ENCODE assay signal across 8 cellular contexts in the genomic region with DNA sequence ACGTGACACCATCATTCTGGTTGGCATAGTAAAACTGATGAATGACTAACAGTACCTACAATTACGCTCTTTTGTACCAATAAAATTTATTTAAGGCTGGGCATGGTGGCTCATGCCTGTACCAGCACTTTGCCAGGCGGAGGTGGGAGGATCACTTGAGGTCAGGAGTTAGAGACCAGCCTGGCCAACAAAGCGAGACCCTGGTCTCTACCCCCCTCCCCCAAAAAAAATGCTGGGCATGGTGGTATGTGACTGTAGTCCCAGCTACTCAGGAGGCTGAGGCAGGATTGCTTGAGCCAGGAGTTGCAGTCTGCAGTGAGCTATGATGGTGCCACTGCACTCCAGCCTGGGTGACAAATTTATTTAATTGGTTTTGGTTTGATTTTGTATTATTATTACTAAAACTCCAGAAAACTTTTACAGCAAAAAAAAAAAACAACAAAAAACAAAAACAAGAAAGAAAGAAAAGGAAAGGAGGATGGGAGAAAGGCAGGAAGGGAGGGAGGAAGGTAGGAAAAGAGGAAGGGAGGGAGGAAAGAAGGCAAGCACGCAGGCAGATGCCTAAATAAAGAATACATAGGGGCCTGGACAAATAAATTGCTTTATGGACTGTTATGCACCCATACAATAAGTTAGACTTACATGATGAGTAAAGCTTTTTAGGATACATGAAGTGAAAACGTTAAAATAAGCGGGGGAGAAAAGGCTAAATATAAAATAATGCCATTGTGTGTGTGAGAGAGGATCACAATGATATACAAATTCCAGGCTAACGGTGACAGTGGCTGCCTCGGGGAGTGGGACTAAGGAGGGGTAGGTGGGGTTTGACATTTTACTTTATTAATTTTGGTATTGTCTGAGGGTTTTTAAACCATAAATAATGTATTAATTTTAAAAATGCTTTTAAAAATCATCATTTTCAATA. TPM values are rescaled to one million over a fixed set of nuclear protein-coding genes. Genes with fewer than 3 reads are reported as not detected.
A peak's percentile ranks its signal among the peaks of the same experiment; 100 is the strongest.
DNase-seq lines count a peak whose midpoint lies in the region; ATAC-seq and TF ChIP-seq lines count a peak whose summit lies in the region.

No MANE protein-coding gene starts in this region.

- H3K4me1 ChIP-seq in left lung (peaks cover 0 to 13% of the 10 kb centered on the region in 2 donors), thyroid gland (peaks cover 0 to 7% of the 10 kb centered on the region in 2 donors)

- no peaks in the 10 kb centered on the region for H3K36me3 Mint-ChIP-seq in activated T-cell treated with anti-CD3 and anti-CD28 coated beads, Interleukin-2, amount 50 U/mL, for 4 hours (ENCODE audit: insufficient read depth)
- H3K36me3 Mint-ChIP-seq in activated naive CD8-positive, alpha-beta T cell treated with anti-CD3 and anti-CD28 coated beads for 36 hours, result peaks cover 3% of the 10 kb centered on the region

- DNase-seq in activated T-cell treated with anti-CD3 and anti-CD28 coated beads, Interleukin-2, amount 50 U/mL, for 4 hours, result no peak
- DNase-seq in activated T-cell treated with anti-CD3 and anti-CD28 coated beads, Interleukin-2, amount 50 U/mL, for 1 hour, result no peak
- DNase-seq in activated naive CD8-positive, alpha-beta T cell treated with anti-CD3 and anti-CD28 coated beads for 36 hours, result no peak
- no peak for DNase-seq in left lung
- DNase-seq in thyroid gland, result no peak
- DNase-seq in stimulated activated CD8-positive, alpha-beta memory T cell treated with anti-CD3 and anti-CD28 coated beads, Interleukin-4, amount 100 ng/mL, for 48 hours, result no peak
- DNase-seq in cerebellum (ENCODE audit: low spot score), result no peak
- DNase-seq in activated CD8-positive, alpha-beta memory T cell treated with anti-CD3 and anti-CD28 coated beads, Interleukin-2, amount 50 U/mL, for 4 hours, result no peak

- H3K4me3 Mint-ChIP-seq in activated T-cell treated with anti-CD3 and anti-CD28 coated beads, Interleukin-2, amount 50 U/mL, for 4 hours, result peak overlapping the region; percentile 86
- H3K4me3 Mint-ChIP-seq in activated naive CD8-positive, alpha-beta T cell treated with anti-CD3 and anti-CD28 coated beads for 36 hours, result peak overlapping the region; percentile 87

- H3K36me3 ChIP-seq in left lung (peaks cover 0 to 24% of the 10 kb centered on the region in 2 donors), thyroid gland (peaks cover 12 to 18% of the 10 kb centered on the region in 2 donors)

- no peak for TF ChIP-seq POLR2A in thyroid gland (IDR thresholded peaks at IDR 0.05)

- H3K9me3 ChIP-seq in left lung (no peaks in the 10 kb centered on the region), thyroid gland (no peaks in the 10 kb centered on the region)

- peak overlapping the region; percentile 23 for H3K27ac Mint-ChIP-seq in activated naive CD8-positive, alpha-beta T cell treated with anti-CD3 and anti-CD28 coated beads for 36 hours

- H3K27me3 Mint-ChIP-seq in activated T-cell treated with anti-CD3 and anti-CD28 coated beads, Interleukin-2, amount 50 U/mL, for 4 hours (ENCODE audit: low read depth), result peaks cover 64% of the 10 kb centered on the region
- H3K27me3 Mint-ChIP-seq in activated naive CD8-positive, alpha-beta T cell treated with anti-CD3 and anti-CD28 coated beads for 36 hours, result peaks cover 59% of the 10 kb centered on the region

- peaks cover 22 to 27% of the 10 kb centered on the region in 2 donors for H3K27me3 ChIP-seq in left lung
- no peaks in the 10 kb centered on the region for H3K27me3 ChIP-seq in thyroid gland

- no peaks in the 10 kb centered on the region for H3K9me3 Mint-ChIP-seq in activated T-cell treated with anti-CD3 and anti-CD28 coated beads, Interleukin-2, amount 50 U/mL, for 4 hours
- no peaks in the 10 kb centered on the region for H3K9me3 Mint-ChIP-seq in activated naive CD8-positive, alpha-beta T cell treated with anti-CD3 and anti-CD28 coated beads for 36 hours

- 53 to 55% methylated on average over 9 of the region's 9 CpGs for WGBS in thyroid gland, 2 donors

- no peak for ATAC-seq in activated T-cell treated with anti-CD3 and anti-CD28 coated beads, Interleukin-2, amount 50 U/mL, for 4 hours
- ATAC-seq in left lung, result no peak

- H3K27ac ChIP-seq in left lung (peak overlapping the region; percentile 71 to 77), thyroid gland (peak overlapping the region in 2 of 3 donors; percentile 54 to 68)

- intact Hi-C loops in left lung (cut with DNase I), result no loop called here
- intact Hi-C loops in thyroid gland (cut with DNase I), result no loop called here

- H3K4me3 ChIP-seq in left lung, result peak overlapping the region; percentile 66 to 72
- peak overlapping the region in 1 of 3 donors; percentile 76 for H3K4me3 ChIP-seq in thyroid gland (replicated peaks in 1 of 3)

- H3K4me1 Mint-ChIP-seq in activated T-cell treated with anti-CD3 and anti-CD28 coated beads, Interleukin-2, amount 50 U/mL, for 4 hours (ENCODE audit: low read depth), result peaks cover 15% of the 10 kb centered on the region
- peaks cover 15% of the 10 kb centered on the region for H3K4me1 Mint-ChIP-seq in activated naive CD8-positive, alpha-beta T cell treated with anti-CD3 and anti-CD28 coated beads for 36 hours

- TF ChIP-seq CTCF in left lung (IDR thresholded peaks at IDR 0.05), result no peak
- no peak for TF ChIP-seq CTCF in thyroid gland (IDR thresholded peaks at IDR 0.05)

RNA-seq across cellular contexts. Expression of a gene that starts 0.7 kb away (rescaled TPM):
- total RNA-seq in activated T-cell treated with anti-CD3 and anti-CD28 coated beads, Interleukin-2, amount 50 U/mL, for 4 hours, result 1 to 10 TPM; 2.0 to 3.4 (median 2.3) TPM
- total RNA-seq in activated naive CD8-positive, alpha-beta T cell treated with anti-CD3 and anti-CD28 coated beads for 36 hours, result 1 to 10 TPM; 4.3 to 5.2 TPM
- total RNA-seq in left lung (10 to 100 TPM; 10.6 to 12.3 TPM), thyroid gland (10 to 100 TPM; 13.0 to 18.7 (median 14.8) TPM), cerebellum (35.4 TPM)

RNA-seq across cellular contexts. Expression of a gene that starts 27.7 kb away (rescaled TPM):
- 1 to 10 TPM; 3.4 to 4.2 (median 3.8) TPM for total RNA-seq in activated T-cell treated with anti-CD3 and anti-CD28 coated beads, Interleukin-2, amount 50 U/mL, for 4 hours
- total RNA-seq in activated naive CD8-positive, alpha-beta T cell treated with anti-CD3 and anti-CD28 coated beads for 36 hours, result 1 to 10 TPM; 4.5 to 5.0 TPM
- 1 to 10 TPM; 4.9 to 5.4 TPM for total RNA-seq in left lung
- total RNA-seq in thyroid gland, result 1 to 10 TPM; 4.4 to 5.9 (median 5.2) TPM
- 6.7 TPM for total RNA-seq in cerebellum

RNA-seq across cellular contexts. Expression of a gene that starts 34.7 kb away (rescaled TPM):
- under 1 TPM; 0.16 to 0.35 (median 0.32) TPM for total RNA-seq in activated T-cell treated with anti-CD3 and anti-CD28 coated beads, Interleukin-2, amount 50 U/mL, for 4 hours
- under 1 TPM; 0.46 to 0.64 TPM for total RNA-seq in activated naive CD8-positive, alpha-beta T cell treated with anti-CD3 and anti-CD28 coated beads for 36 hours
- total RNA-seq in left lung (1 to 10 TPM; 1.0 to 1.5 TPM), thyroid gland (under 1 TPM in 3 of 4 donors, not detected in 1; 0.67 to 0.68 (median 0.67) TPM), cerebellum (2.5 TPM)

RNA-seq across cellular contexts. Expression of a gene that starts 42.5 kb away (rescaled TPM):
- total RNA-seq in activated T-cell treated with anti-CD3 and anti-CD28 coated beads, Interleukin-2, amount 50 U/mL, for 4 hours, result 1 to 10 TPM; 5.5 to 6.7 (median 6.5) TPM
- 1 to 10 TPM; 5.2 to 5.8 TPM for total RNA-seq in activated naive CD8-positive, alpha-beta T cell treated with anti-CD3 and anti-CD28 coated beads for 36 hours
- total RNA-seq in left lung (1 to 10 TPM; 9.6 to 9.9 TPM), thyroid gland (10 to 100 TPM; 20.9 to 41.2 (median 36.2) TPM), cerebellum (35.5 TPM)

RNA-seq across cellular contexts. Expression of a gene that starts 57.0 kb away (rescaled TPM):
- 1 to 10 TPM; 1.7 to 2.7 (median 2.3) TPM for total RNA-seq in activated T-cell treated with anti-CD3 and anti-CD28 coated beads, Interleukin-2, amount 50 U/mL, for 4 hours
- total RNA-seq in activated naive CD8-positive, alpha-beta T cell treated with anti-CD3 and anti-CD28 coated beads for 36 hours, result 1 to 10 TPM; 3.4 to 3.8 TPM
- total RNA-seq in left lung (1 to 10 TPM; 3.8 to 4.6 TPM), thyroid gland (1 to 10 TPM; 1.4 to 5.4 (median 4.1) TPM), cerebellum (12.0 TPM)
